Comparison of ENCODE assay signal across 31 cellular contexts in the genomic region with DNA sequence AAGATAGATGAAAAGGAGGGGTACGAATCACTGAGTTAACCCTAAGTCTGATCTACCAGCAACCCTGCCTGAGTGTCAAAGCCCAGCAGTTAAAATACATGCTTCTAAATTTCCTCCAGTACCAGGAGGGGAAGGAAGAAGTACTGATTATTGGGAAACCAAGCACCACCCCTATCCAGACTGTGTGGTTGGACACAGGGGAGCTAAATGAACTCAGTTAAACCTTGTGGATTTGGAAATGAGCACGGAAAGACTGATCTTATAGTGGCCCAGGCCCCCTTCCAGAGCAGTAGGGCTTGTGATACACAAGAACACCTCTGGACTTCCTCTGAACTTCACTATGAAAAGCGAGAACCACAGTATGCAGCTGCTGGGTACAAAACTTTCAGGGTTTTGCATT.
"Had no signal": no experiment of that assay in that cellular context is flagged by ENCODE, and none has a peak within 500 bp of the region (broad histone marks: within the 10 kb centered on the region; RNA-seq: fewer than 3 reads in every experiment).

No MANE protein-coding gene starts in this region.

- H3K4me1 ChIP-seq: SJCRH30 had no signal

- H3K36me3 ChIP-seq: MG63, SJCRH30 had no signal

- H3K4me2 ChIP-seq: PC-9 had no signal

- H3K4me3 ChIP-seq: MG63, PC-9, SJCRH30, SK-N-MC had no signal

- DNase-seq: Kasumi-1, MG63, NCI-H1048, NCI-H1092 treated with DMSO at 0.1 percent for 48 hours, NCI-H1105 treated with DMSO at 0.1 percent for 48 hours, NCI-H1417, NCI-H1436, NCI-H1694 treated with DMSO at 0.1 percent for 48 hours, NCI-H187 treated with DMSO at 0.1 percent for 48 hours, NCI-H2029, NCI-H2081, NCI-H2171 treated with DMSO at 0.1 percent for 48 hours, NCI-H2227 treated with DMSO at 0.1 percent for 48 hours, NCI-H345, NCI-H446, NCI-H510A treated with DMSO at 0.1 percent for 48 hours, NCI-H526, NCI-H69, NCI-H748 treated with DMSO at 0.1 percent for 48 hours, NCI-H82, PC-9, SHP77, SIG-M5, SJCRH30, T-cell had no signal

- H3K9me3 ChIP-seq: MG63, SJCRH30 had no signal

- H3K27ac ChIP-seq: PC-9, RWPE1, SJCRH30, SK-N-MC had no signal

- H3K27me3 ChIP-seq: MG63 had no signal

- H2AFZ ChIP-seq: PC-9 had no signal

- FAIRE-seq: RCC 7860 had no signal

- ATAC-seq: Panc1, Right ventricle myocardium inferior, SK-N-SH treated with all-trans-retinoic acid at 6 μM for 48 hours, T-cell had no signal
